Comparison of ENCODE assay signal across 14 cellular contexts in genomic region chr17:520447-521167, GRCh38.
DNase-seq lines count a peak whose midpoint lies in the region; ATAC-seq and TF ChIP-seq lines count a peak whose summit lies in the region.
"Had no signal": no experiment of that assay in that cellular context is flagged by ENCODE, and none has a peak within 500 bp of the region (broad histone marks: within the 10 kb centered on the region; RNA-seq: fewer than 3 reads in every experiment).

No MANE protein-coding gene starts in this region.

- no peak for ATAC-seq in activated CD8-positive, alpha-beta T cell treated with anti-CD3 and anti-CD28 coated beads, Interleukin-2, amount 10 ng/mL, durations not matched to agents 7 days and 5 days
- no peak for ATAC-seq in activated CD8-positive, alpha-beta T cell treated with anti-CD3 and anti-CD28 coated beads for 36 hours
- no peak for ATAC-seq in CD4-positive, alpha-beta T cell (ENCODE audit: poor library complexity)
- no peak for ATAC-seq in HG03442 (IDR thresholded peaks at IDR 0.05; ENCODE audit: unreplicated experiment)
- ATAC-seq: gastroesophageal sphincter had no signal

- H3K27me3 ChIP-seq in CD4-positive, alpha-beta T cell (ENCODE audit: control insufficient read depth, insufficient read depth, low read length) = no peaks in the 10 kb centered on the region
- H3K27me3 ChIP-seq: gastroesophageal sphincter had no signal

- POLR2A ChIA-PET in activated CD8-positive, alpha-beta T cell treated with anti-CD3 and anti-CD28 coated beads, Interleukin-2, amount 10 ng/mL, durations not matched to agents 7 days and 5 days (lab: Charles Lee) = no interaction called here
- POLR2A ChIA-PET in activated CD8-positive, alpha-beta T cell treated with anti-CD3 and anti-CD28 coated beads for 36 hours (lab: Charles Lee) = no interaction called here
- POLR2A ChIA-PET in CD4-positive, alpha-beta T cell (lab: Charles Lee) = no interaction called here

- H3K27ac Mint-ChIP-seq in activated CD8-positive, alpha-beta T cell treated with anti-CD3 and anti-CD28 coated beads, Interleukin-2, amount 10 ng/mL, durations not matched to agents 7 days and 5 days = peak overlapping the region; percentile 54
- H3K27ac Mint-ChIP-seq in activated CD8-positive, alpha-beta T cell treated with anti-CD3 and anti-CD28 coated beads for 36 hours = no peak overlapping the region
- peak overlapping the region; percentile 69 for H3K27ac Mint-ChIP-seq in progenitor cell of endocrine pancreas
- H3K27ac Mint-ChIP-seq in CD4-positive, alpha-beta T cell = no peak overlapping the region
- H3K27ac Mint-ChIP-seq: type B pancreatic cell had no signal

- intact Hi-C loops in activated CD8-positive, alpha-beta T cell treated with anti-CD3 and anti-CD28 coated beads for 36 hours (cut with micrococcal nuclease) = no loop called here
- intact Hi-C loops in CD4-positive, alpha-beta T cell (cut with DNase I, micrococcal nuclease) = no loop called here

- no peaks in the 10 kb centered on the region for H3K9me3 Mint-ChIP-seq in activated CD8-positive, alpha-beta T cell treated with anti-CD3 and anti-CD28 coated beads, Interleukin-2, amount 10 ng/mL, durations not matched to agents 7 days and 5 days (ENCODE audit: insufficient read depth)
- no peaks in the 10 kb centered on the region for H3K9me3 Mint-ChIP-seq in activated CD8-positive, alpha-beta T cell treated with anti-CD3 and anti-CD28 coated beads for 36 hours
- H3K9me3 Mint-ChIP-seq in progenitor cell of endocrine pancreas (ENCODE audit: low read depth) = no peaks in the 10 kb centered on the region
- H3K9me3 Mint-ChIP-seq in CD4-positive, alpha-beta T cell = no peaks in the 10 kb centered on the region
- H3K9me3 Mint-ChIP-seq: type B pancreatic cell had no signal

- CTCF ChIA-PET in activated CD8-positive, alpha-beta T cell treated with anti-CD3 and anti-CD28 coated beads, Interleukin-2, amount 10 ng/mL, durations not matched to agents 7 days and 5 days (lab: Charles Lee) = interaction anchor here (1.3 kb wide), 1 partner anchor 108 kb away, joined by 4 read pairs; no protein-coding TSS in a partner anchor
- CTCF ChIA-PET in activated CD8-positive, alpha-beta T cell treated with anti-CD3 and anti-CD28 coated beads for 36 hours (lab: Charles Lee) = interaction anchor here (1.3 kb wide), 1 partner anchor 108 kb away, joined by 3 read pairs; no protein-coding TSS in a partner anchor
- CTCF ChIA-PET in CD4-positive, alpha-beta T cell (lab: Charles Lee) = no interaction called here

- no peak for TF ChIP-seq CTCF in activated CD8-positive, alpha-beta T cell treated with anti-CD3 and anti-CD28 coated beads for 36 hours (IDR thresholded peaks at IDR 0.05)
- TF ChIP-seq CTCF in progenitor cell of endocrine pancreas (IDR thresholded peaks at IDR 0.05; ENCODE audit: unreplicated experiment) = no peak
- TF ChIP-seq CTCF in CD4-positive, alpha-beta T cell (IDR thresholded peaks at IDR 0.05) = no peak

- no peak for DNase-seq in activated CD8-positive, alpha-beta T cell treated with anti-CD3 and anti-CD28 coated beads, Interleukin-2, amount 10 ng/mL, durations not matched to agents 7 days and 5 days
- DNase-seq in activated CD8-positive, alpha-beta T cell treated with anti-CD3 and anti-CD28 coated beads for 36 hours = no peak
- DNase-seq in UCSD-AML1 (lab: John Stamatoyannopoulos, UW; ENCODE audit: unreplicated experiment) (peak; percentile 30), glomerular endothelial cell (ENCODE audit: extremely low read depth, low read depth, low spot score) (peak; percentile 54), progenitor cell of endocrine pancreas (ENCODE audit: low spot score, unreplicated experiment) (no peak), AML-193 (lab: John Stamatoyannopoulos, UW) (no peak)
- no peak for DNase-seq in CD4-positive, alpha-beta T cell
- DNase-seq: amygdala; effector CD4-positive, alpha-beta T cell; H7; stimulated activated CD4-positive, alpha-beta T cell treated with anti-CD3 and anti-CD28 coated beads, Interleukin-12 subunit alpha, Interleukin-12 subunit beta, amount 100 ng/mL, for 4 hours had no signal

- no peaks in the 10 kb centered on the region for H3K9me3 ChIP-seq in CD4-positive, alpha-beta T cell (ENCODE audit: control insufficient read depth, low read length)
- H3K9me3 ChIP-seq: gastroesophageal sphincter had no signal

- peaks cover 18% of the 10 kb centered on the region for H3K4me1 Mint-ChIP-seq in activated CD8-positive, alpha-beta T cell treated with anti-CD3 and anti-CD28 coated beads, Interleukin-2, amount 10 ng/mL, durations not matched to agents 7 days and 5 days (ENCODE audit: low read depth)
- no peaks in the 10 kb centered on the region for H3K4me1 Mint-ChIP-seq in activated CD8-positive, alpha-beta T cell treated with anti-CD3 and anti-CD28 coated beads for 36 hours (ENCODE audit: low read depth)
- peaks cover 12% of the 10 kb centered on the region for H3K4me1 Mint-ChIP-seq in progenitor cell of endocrine pancreas (ENCODE audit: low read depth)
- no peaks in the 10 kb centered on the region for H3K4me1 Mint-ChIP-seq in CD4-positive, alpha-beta T cell (ENCODE audit: low read depth)

- H3K36me3 Mint-ChIP-seq in activated CD8-positive, alpha-beta T cell treated with anti-CD3 and anti-CD28 coated beads, Interleukin-2, amount 10 ng/mL, durations not matched to agents 7 days and 5 days (ENCODE audit: low read depth) = peaks cover 23% of the 10 kb centered on the region
- peaks cover 9% of the 10 kb centered on the region for H3K36me3 Mint-ChIP-seq in activated CD8-positive, alpha-beta T cell treated with anti-CD3 and anti-CD28 coated beads for 36 hours (ENCODE audit: low read depth)
- H3K36me3 Mint-ChIP-seq in progenitor cell of endocrine pancreas (ENCODE audit: insufficient read depth) = peaks cover 30% of the 10 kb centered on the region
- peaks cover 69% of the 10 kb centered on the region for H3K36me3 Mint-ChIP-seq in CD4-positive, alpha-beta T cell (ENCODE audit: low read depth)

- no peak overlapping the region for H3K4me3 Mint-ChIP-seq in activated CD8-positive, alpha-beta T cell treated with anti-CD3 and anti-CD28 coated beads, Interleukin-2, amount 10 ng/mL, durations not matched to agents 7 days and 5 days
- H3K4me3 Mint-ChIP-seq in activated CD8-positive, alpha-beta T cell treated with anti-CD3 and anti-CD28 coated beads for 36 hours = no peak overlapping the region
- no peak overlapping the region for H3K4me3 Mint-ChIP-seq in progenitor cell of endocrine pancreas (ENCODE audit: low read depth)
- no peak overlapping the region for H3K4me3 Mint-ChIP-seq in CD4-positive, alpha-beta T cell
- H3K4me3 Mint-ChIP-seq: type B pancreatic cell had no signal

- no peak overlapping the region for H3K27ac ChIP-seq in CD4-positive, alpha-beta T cell (ENCODE audit: low read depth, low read length)
- H3K27ac ChIP-seq: gastroesophageal sphincter had no signal

- no peaks in the 10 kb centered on the region for H3K27me3 Mint-ChIP-seq in activated CD8-positive, alpha-beta T cell treated with anti-CD3 and anti-CD28 coated beads, Interleukin-2, amount 10 ng/mL, durations not matched to agents 7 days and 5 days (ENCODE audit: low read depth)
- no peaks in the 10 kb centered on the region for H3K27me3 Mint-ChIP-seq in activated CD8-positive, alpha-beta T cell treated with anti-CD3 and anti-CD28 coated beads for 36 hours
- H3K27me3 Mint-ChIP-seq in progenitor cell of endocrine pancreas = no peaks in the 10 kb centered on the region
- H3K27me3 Mint-ChIP-seq in CD4-positive, alpha-beta T cell = no peaks in the 10 kb centered on the region
- H3K27me3 Mint-ChIP-seq: type B pancreatic cell had no signal

Comparison
In these comparisons a context has a peak if more than half of its experiments do, and no peak if none do; other contexts are left out.
1. H3K27ac Mint-ChIP-seq: peak in activated CD8-positive, alpha-beta T cell treated with anti-CD3 and anti-CD28 coated beads, Interleukin-2, amount 10 ng/mL, durations not matched to agents 7 days and 5 days (single experiment) and progenitor cell of endocrine pancreas (single experiment); none in activated CD8-positive, alpha-beta T cell treated with anti-CD3 and anti-CD28 coated beads for 36 hours (single experiment) and CD4-positive, alpha-beta T cell (single experiment).
2. DNase-seq: peak in UCSD-AML1 (single experiment) and glomerular endothelial cell (single experiment); none in activated CD8-positive, alpha-beta T cell treated with anti-CD3 and anti-CD28 coated beads, Interleukin-2, amount 10 ng/mL, durations not matched to agents 7 days and 5 days (single experiment), activated CD8-positive, alpha-beta T cell treated with anti-CD3 and anti-CD28 coated beads for 36 hours (single experiment), progenitor cell of endocrine pancreas (single experiment), CD4-positive, alpha-beta T cell (0 of 10) and AML-193 (0 of 2).